10 cellular contexts compared by ENCODE assay signal in the genomic region with DNA sequence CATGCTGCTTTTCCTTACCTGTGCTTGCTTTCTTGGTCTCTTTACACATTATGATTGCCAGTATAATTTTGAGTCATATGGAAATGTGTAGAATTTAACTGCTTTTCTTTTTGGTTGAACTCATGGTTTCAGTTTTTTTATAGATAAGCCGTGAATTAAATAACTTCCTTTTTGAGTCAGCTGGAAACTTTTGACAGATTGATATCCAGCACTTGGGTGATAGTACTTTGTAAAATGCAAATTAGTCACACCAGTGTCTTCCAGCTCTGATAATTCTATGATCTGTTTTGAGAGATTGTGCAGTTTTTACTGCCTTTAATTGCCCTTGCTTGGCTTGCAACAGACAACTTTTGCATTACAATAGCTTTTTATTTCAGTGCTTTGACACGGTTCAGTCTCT.
DNase-seq lines count a peak whose midpoint lies in the region; ATAC-seq, FAIRE-seq and TF ChIP-seq lines count a peak whose summit lies in the region.
"Had no signal": no experiment of that assay in that cellular context is flagged by ENCODE, and none has a peak within 500 bp of the region (broad histone marks: within the 10 kb centered on the region; RNA-seq: fewer than 3 reads in every experiment).

No MANE protein-coding gene starts in this region.

- POLR2A ChIA-PET in GM10248 (lab: Yijun Ruan, JAX): no interaction called here

- H3K36me3 ChIP-seq in left ventricle myocardium inferior: no peaks in the 10 kb centered on the region

- CTCF ChIA-PET in GM10248 (lab: Yijun Ruan, JAX): no interaction called here

- peak overlapping the region; percentile 95 for H3K27ac Mint-ChIP-seq in activated T-helper 17 cell treated with anti-CD3 and anti-CD28 coated beads, Interleukin-2, amount 50 U/mL, for 72 hours

- FAIRE-seq in HTR-8/SVneo (lab: Jason Lieb, UNC): no peak
- FAIRE-seq: TTC549 had no signal

- H3K9me3 Mint-ChIP-seq in activated T-helper 17 cell treated with anti-CD3 and anti-CD28 coated beads, Interleukin-2, amount 50 U/mL, for 72 hours: no peaks in the 10 kb centered on the region

- H3K9me3 ChIP-seq in left ventricle myocardium inferior (replicated peaks): no peaks in the 10 kb centered on the region

- H3K27me3 Mint-ChIP-seq in activated T-helper 17 cell treated with anti-CD3 and anti-CD28 coated beads, Interleukin-2, amount 50 U/mL, for 72 hours: no peaks in the 10 kb centered on the region

- peaks cover 53% of the 10 kb centered on the region for H3K4me1 Mint-ChIP-seq in activated T-helper 17 cell treated with anti-CD3 and anti-CD28 coated beads, Interleukin-2, amount 50 U/mL, for 72 hours

- peaks cover 28% of the 10 kb centered on the region for H3K36me3 Mint-ChIP-seq in activated T-helper 17 cell treated with anti-CD3 and anti-CD28 coated beads, Interleukin-2, amount 50 U/mL, for 72 hours (ENCODE audit: low read depth)

- ATAC-seq in GM19452 (IDR thresholded peaks at IDR 0.05; ENCODE audit: unreplicated experiment) (peak; percentile 67), HG03108 (IDR thresholded peaks at IDR 0.05; ENCODE audit: unreplicated experiment) (peak; percentile 63)
- peak; percentile 62 for ATAC-seq in activated T-helper 17 cell treated with anti-CD3 and anti-CD28 coated beads, Interleukin-2, amount 50 U/mL, for 72 hours (replicated peaks)

- no peak overlapping the region for H3K4me3 ChIP-seq in left ventricle myocardium inferior

- no peaks in the 10 kb centered on the region for H3K27me3 ChIP-seq in left ventricle myocardium inferior (ENCODE audit: low read depth)

- H3K4me1 ChIP-seq in left ventricle myocardium inferior: peaks cover 53% of the 10 kb centered on the region

- peak overlapping the region; percentile 71 for H3K4me3 Mint-ChIP-seq in activated T-helper 17 cell treated with anti-CD3 and anti-CD28 coated beads, Interleukin-2, amount 50 U/mL, for 72 hours

- DNase-seq in GM10248 (ENCODE audit: extremely low spot score) (peak; percentile 50), NCI-H524 (lab: John Stamatoyannopoulos, UW) (no peak), DMS79 treated with DMSO at 0.1 percent for 48 hours (lab: John Stamatoyannopoulos, UW) (no peak), HTR-8/SVneo (ENCODE audit: insufficient read length, low spot score) (no peak), left ventricle myocardium inferior (no peak)
- DNase-seq: DMS79 had no signal

- intact Hi-C loops in left ventricle myocardium inferior (cut with micrococcal nuclease): no loop called here

- TF ChIP-seq CTCF in GM10248 (IDR thresholded peaks at IDR 0.05; ENCODE audit: control extremely low read depth, extremely low read depth, low read depth, missing control alignments) (no peak), left ventricle myocardium inferior (IDR thresholded peaks at IDR 0.05; ENCODE audit: borderline replicate concordance) (no peak)

- H3K27ac ChIP-seq in left ventricle myocardium inferior (replicated peaks): no peak overlapping the region
